1 cellular context compared by ENCODE assay signal in genomic region chr5:133611357-133612020, GRCh38.
TF ChIP-seq lines count a peak whose summit lies in the region.

No MANE protein-coding gene starts in this region.

TF ChIP-seq in HEK293, 187 proteins besides CTCF, POLR2A, EP300 and RAD21 (continued from another document and continues in another):
- TF ChIP-seq BCL6B (tag by site-specific recombination; IDR thresholded peaks at IDR 0.05): no peak
- TF ChIP-seq ZBTB26 (tag by site-specific recombination; optimal IDR thresholded peaks at IDR 0.05): peak; percentile 63
- TF ChIP-seq ZNF600 (tag by site-specific recombination; IDR thresholded peaks at IDR 0.05): peak; percentile 15; the same call in 1 of the 2 replicates
- no peak for TF ChIP-seq REPIN1 (tag by site-specific recombination; IDR thresholded peaks at IDR 0.05; ENCODE audit: low read depth)
- peak; percentile 81 for TF ChIP-seq ZNF335 (tag by site-specific recombination; conservative IDR thresholded peaks at IDR 0.05)
- TF ChIP-seq ZNF274 (IDR thresholded peaks at IDR 0.05; ENCODE audit: low read length): no peak
- TF ChIP-seq ZNF274 (tag by site-specific recombination; IDR thresholded peaks at IDR 0.05; ENCODE audit: borderline replicate concordance): no peak
- no peak for TF ChIP-seq ZNF76 (tag by site-specific recombination; IDR thresholded peaks at IDR 0.05; ENCODE audit: borderline replicate concordance, low read depth)
- TF ChIP-seq TSHZ1 (tag by site-specific recombination; IDR thresholded peaks at IDR 0.05; ENCODE audit: borderline replicate concordance): no peak
- TF ChIP-seq ZBTB20 (tag by site-specific recombination; IDR thresholded peaks at IDR 0.05): peak; percentile 75; the same call in 1 of the 2 replicates
- TF ChIP-seq ZNF623 (tag by site-specific recombination; IDR thresholded peaks at IDR 0.05): no peak
- TF ChIP-seq GLIS2 (tag by site-specific recombination; IDR thresholded peaks at IDR 0.05): peak; percentile 40
- TF ChIP-seq ZNF768 (tag by site-specific recombination; IDR thresholded peaks at IDR 0.05): no peak
- no peak for TF ChIP-seq FEZF1 (tag by site-specific recombination; IDR thresholded peaks at IDR 0.05)
- TF ChIP-seq PRDM1 (tag by site-specific recombination; IDR thresholded peaks at IDR 0.05): no peak
- no peak for TF ChIP-seq ZNF239 (tag by site-specific recombination; IDR thresholded peaks at IDR 0.05)
- peak; percentile 33; the same call in 1 of the 2 replicates for TF ChIP-seq KLF9 (tag by site-specific recombination; IDR thresholded peaks at IDR 0.05; ENCODE audit: low read depth)
- TF ChIP-seq ZNF433 (tag by site-specific recombination; IDR thresholded peaks at IDR 0.05; ENCODE audit: low read depth): no peak
- no peak for TF ChIP-seq ZNF473 (tag by site-specific recombination; IDR thresholded peaks at IDR 0.05)
- peak; percentile 71; the same call in 1 of the 2 replicates for TF ChIP-seq ZBTB10 (tag by site-specific recombination; IDR thresholded peaks at IDR 0.05)
- 0 out of 2 replicates have a peak, but pooled peaks have one; percentile 13 for TF ChIP-seq BCL11B (tag by site-specific recombination; IDR thresholded peaks at IDR 0.05; ENCODE audit: low read depth)
- TF ChIP-seq HIC1 (tag by site-specific recombination; IDR thresholded peaks at IDR 0.05): no peak
- TF ChIP-seq ZNF677 (tag by site-specific recombination; IDR thresholded peaks at IDR 0.05): no peak
- no peak for TF ChIP-seq ZNF548 (tag by site-specific recombination; IDR thresholded peaks at IDR 0.05)
- no peak for TF ChIP-seq ZNF362 (tag by site-specific recombination; IDR thresholded peaks at IDR 0.05)
- no peak for TF ChIP-seq PRDM6 (tag by site-specific recombination; IDR thresholded peaks at IDR 0.05)
- 0 out of 2 replicates have a peak, but pooled peaks have one; percentile 13 for TF ChIP-seq ZFP37 (tag by site-specific recombination; IDR thresholded peaks at IDR 0.05)
- no peak for TF ChIP-seq ZNF10 (tag by site-specific recombination; IDR thresholded peaks at IDR 0.05)
- TF ChIP-seq ZBTB48 (tag by site-specific recombination; IDR thresholded peaks at IDR 0.05): peak; percentile 64; the same call in 1 of the 2 replicates
- no peak for TF ChIP-seq SP3 (tag by site-specific recombination; IDR thresholded peaks at IDR 0.05)
- TF ChIP-seq ZNF146 (tag by site-specific recombination; IDR thresholded peaks at IDR 0.05): no peak
- no peak for TF ChIP-seq ZNF302 (tag by site-specific recombination; IDR thresholded peaks at IDR 0.05; ENCODE audit: low read depth)
- TF ChIP-seq ZNF560 (tag by site-specific recombination; IDR thresholded peaks at IDR 0.05; ENCODE audit: borderline replicate concordance): no peak
- no peak for TF ChIP-seq ZSCAN4 (tag by site-specific recombination; IDR thresholded peaks at IDR 0.05)
- TF ChIP-seq ZNF292 (tag by site-specific recombination; IDR thresholded peaks at IDR 0.05; ENCODE audit: borderline replicate concordance, low read depth): no peak
- no peak for TF ChIP-seq ZNF555 (tag by site-specific recombination; conservative IDR thresholded peaks at IDR 0.05)
- no peak for TF ChIP-seq ZNF121 (tag by site-specific recombination; IDR thresholded peaks at IDR 0.05)
- no peak for TF ChIP-seq GLI2 (tag by site-specific recombination; IDR thresholded peaks at IDR 0.05; ENCODE audit: borderline replicate concordance, low read depth)
- TF ChIP-seq ZNF629 (tag by site-specific recombination; IDR thresholded peaks at IDR 0.05): no peak
- no peak for TF ChIP-seq ZNF571 (tag by site-specific recombination; IDR thresholded peaks at IDR 0.05)
- TF ChIP-seq BCL11A (tag by site-specific recombination; IDR thresholded peaks at IDR 0.05; ENCODE audit: low read depth): peak; percentile 53; the same call in 1 of the 2 replicates
- no peak for TF ChIP-seq ZNF701 (tag by site-specific recombination; IDR thresholded peaks at IDR 0.05)
